ENCODE assay signal across 25 cellular contexts in the genomic region with DNA sequence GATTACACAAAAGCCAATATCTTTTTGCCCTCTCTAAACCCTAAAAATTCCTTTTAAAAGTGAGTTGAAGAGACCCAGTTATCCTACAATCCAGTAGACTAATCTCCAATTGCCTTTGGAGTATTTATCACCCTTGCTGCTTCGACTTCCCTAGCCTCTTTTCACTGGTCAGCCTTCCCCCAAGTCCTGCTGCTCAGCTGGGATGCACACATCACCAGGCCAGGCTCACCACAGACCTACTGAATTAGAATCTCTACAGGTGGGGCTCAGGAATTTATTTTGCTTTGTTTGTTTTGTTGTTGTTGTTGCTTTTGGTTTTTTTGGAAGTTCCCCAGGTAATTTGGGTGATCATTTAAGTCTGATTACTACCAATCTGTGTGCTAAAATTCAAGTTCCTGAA. TPM values are rescaled to one million over a fixed set of nuclear protein-coding genes. Genes with fewer than 3 reads are reported as not detected.
"Had no signal": no experiment of that assay in that cellular context is flagged by ENCODE, and none has a peak within 500 bp of the region (broad histone marks: within the 10 kb centered on the region; RNA-seq: fewer than 3 reads in every experiment).

No MANE protein-coding gene starts in this region.

- H3K4me3 ChIP-seq: colonic mucosa, dorsolateral prefrontal cortex, esophagus squamous epithelium, gastrocnemius medialis, heart right ventricle, left lung, lower lobe of right lung had no signal

- H3K27ac ChIP-seq: colonic mucosa, dorsolateral prefrontal cortex, epithelial cell of prostate, esophagus squamous epithelium, gastrocnemius medialis, heart right ventricle, left lung, lower lobe of right lung had no signal

- ATAC-seq: esophagus mucosa, gastrocnemius medialis, heart right ventricle, left cardiac atrium, left lung, left ventricle myocardium superior, lower lobe of right lung had no signal

- H3K9me3 ChIP-seq: colonic mucosa, esophagus squamous epithelium, gastrocnemius medialis, left lung, lower lobe of right lung had no signal

- H3K36me3 ChIP-seq: colonic mucosa, esophagus squamous epithelium, gastrocnemius medialis, heart right ventricle, left lung, lower lobe of right lung had no signal

- FAIRE-seq: endometrium, islet of Langerhans, keratinocyte had no signal

- DNase-seq: colonic mucosa; dermis blood vessel endothelial cell; dorsolateral prefrontal cortex; effector CD4-positive, alpha-beta T cell; effector memory CD4-positive, alpha-beta T cell; erythroblast; esophagus squamous epithelium; foreskin fibroblast; foreskin melanocyte; gastrocnemius medialis; glutamatergic neuron; heart right ventricle; hippocampal formation; left cardiac atrium; left lung; left ventricle myocardium superior; lower lobe of right lung; mesendoderm; midbrain had no signal

- H3K4me1 ChIP-seq: colonic mucosa, esophagus squamous epithelium, gastrocnemius medialis, left lung, lower lobe of right lung had no signal

RNA-seq across cellular contexts. Expression of gene FOXD1, which starts 11.6 kb away (rescaled TPM):
- total RNA-seq: left ventricle myocardium superior, lung microvascular endothelial cell had no signal
